In the genomic region with DNA sequence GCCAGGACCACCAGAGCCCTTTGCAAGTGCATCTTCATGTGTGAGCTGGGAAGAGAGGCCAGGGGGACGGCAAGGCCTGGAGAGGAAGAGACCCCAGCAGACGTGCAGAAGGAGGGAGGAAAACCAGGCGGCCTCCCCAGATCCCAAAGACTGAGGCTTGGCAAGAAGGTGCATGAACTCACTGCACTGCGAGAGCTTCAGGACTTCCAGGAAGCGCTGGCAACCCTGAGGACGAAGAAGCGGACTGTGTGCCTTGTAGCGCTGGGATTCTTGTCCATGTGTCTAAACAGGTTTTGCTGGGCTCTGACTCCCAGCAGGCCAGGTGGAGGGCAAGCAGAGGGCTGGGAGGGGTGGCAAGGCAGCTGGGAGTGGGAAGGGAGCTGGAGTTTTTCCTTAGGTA, we compare ENCODE assay signal across 9 cellular contexts. TPM values are rescaled to one million over a fixed set of nuclear protein-coding genes. Genes with fewer than 3 reads are reported as not detected.
DNase-seq lines count a peak whose midpoint lies in the region; ATAC-seq and TF ChIP-seq lines count a peak whose summit lies in the region.
"Had no signal": no experiment of that assay in that cellular context is flagged by ENCODE, and none has a peak within 500 bp of the region (broad histone marks: within the 10 kb centered on the region; RNA-seq: fewer than 3 reads in every experiment).

No MANE protein-coding gene starts in this region.

- no peak for ATAC-seq in natural killer cell treated with Interleukin-12 subunit alpha and Interleukin-12 subunit beta and Interleukin-15 and Interleukin-18, amount 100 ng/mL, for 72 hours
- ATAC-seq in sciatic nerve (no peak), GM21723 (IDR thresholded peaks at IDR 0.05; ENCODE audit: unreplicated experiment) (no peak)
- ATAC-seq: foreskin keratinocyte had no signal

- H3K4me1 ChIP-seq in colonic mucosa, result peaks cover 10% of the 10 kb centered on the region
- H3K4me1 ChIP-seq: foreskin keratinocyte had no signal

- TF ChIP-seq CTCF in AG09309 (IDR thresholded peaks at IDR 0.05; ENCODE audit: control insufficient read depth, insufficient read depth, low read depth, low read length, missing control alignments) (no peak), LNCaP clone FGC (IDR thresholded peaks at IDR 0.05; ENCODE audit: control insufficient read depth, extremely low read depth, insufficient read depth) (no peak), colonic mucosa (IDR thresholded peaks at IDR 0.05) (no peak)

- H3K27ac Mint-ChIP-seq in natural killer cell treated with Interleukin-12 subunit alpha and Interleukin-12 subunit beta and Interleukin-15 and Interleukin-18, amount 100 ng/mL, for 72 hours, result peak overlapping the region; percentile 69 to 84

- H3K27ac ChIP-seq in colonic mucosa, result peak overlapping the region; percentile 86

- peak overlapping the region; percentile 88 for H3K4me3 Mint-ChIP-seq in natural killer cell treated with Interleukin-12 subunit alpha and Interleukin-12 subunit beta and Interleukin-15 and Interleukin-18, amount 100 ng/mL, for 72 hours

- no peaks in the 10 kb centered on the region for H3K27me3 ChIP-seq in colonic mucosa
- H3K27me3 ChIP-seq: foreskin keratinocyte had no signal

- intact Hi-C loops in colonic mucosa (cut with DNase I), result loop anchor here (2.0 to 5.0 kb wide), 3 partner anchors 74 to 404 kb away; a partner anchor contains a TSS
- intact Hi-C loops in sciatic nerve (cut with DNase I), result loop anchor here (5.0 kb wide), 1 partner anchor 269 kb away; no protein-coding TSS in a partner anchor

- peaks cover 35 to 39% of the 10 kb centered on the region in 2 donors for H3K4me1 Mint-ChIP-seq in natural killer cell treated with Interleukin-12 subunit alpha and Interleukin-12 subunit beta and Interleukin-15 and Interleukin-18, amount 100 ng/mL, for 72 hours (ENCODE audit: low read depth in 2 of 2)

- peak overlapping the region; percentile 45 for H3K4me3 ChIP-seq in AG09309 (ENCODE audit: control insufficient read depth, low read depth, low read length)
- no peak overlapping the region for H3K4me3 ChIP-seq in LNCaP clone FGC (ENCODE audit: low read depth, low read length)
- H3K4me3 ChIP-seq in colonic mucosa, result peak overlapping the region; percentile 83

- H3K36me3 ChIP-seq in colonic mucosa, result no peaks in the 10 kb centered on the region

- DNase-seq in AG09309 (ENCODE audit: low read depth) (no peak), LNCaP clone FGC (ENCODE audit: low read depth) (peak; percentile 18), colonic mucosa (no peak), cerebellum (ENCODE audit: low spot score) (no peak), sciatic nerve (ENCODE audit: low spot score) (no peak), globus pallidus (ENCODE audit: low spot score) (no peak)
- DNase-seq in natural killer cell treated with Interleukin-12 subunit alpha and Interleukin-12 subunit beta and Interleukin-15 and Interleukin-18, amount 100 ng/mL, for 72 hours (ENCODE audit: low spot score), result no peak
- DNase-seq: foreskin keratinocyte had no signal

- no peaks in the 10 kb centered on the region for H3K27me3 Mint-ChIP-seq in natural killer cell treated with Interleukin-12 subunit alpha and Interleukin-12 subunit beta and Interleukin-15 and Interleukin-18, amount 100 ng/mL, for 72 hours

- H3K9ac ChIP-seq in colonic mucosa (ENCODE audit: low read depth in 2 of 2, low read length in 2 of 2), result peak overlapping the region in 1 of 2 donors; percentile 81

- no peaks in the 10 kb centered on the region for H3K9me3 Mint-ChIP-seq in natural killer cell treated with Interleukin-12 subunit alpha and Interleukin-12 subunit beta and Interleukin-15 and Interleukin-18, amount 100 ng/mL, for 72 hours

- H3K36me3 Mint-ChIP-seq in natural killer cell treated with Interleukin-12 subunit alpha and Interleukin-12 subunit beta and Interleukin-15 and Interleukin-18, amount 100 ng/mL, for 72 hours, result no peaks in the 10 kb centered on the region

- H3K9me3 ChIP-seq in colonic mucosa, result no peaks in the 10 kb centered on the region

RNA-seq across cellular contexts. Expression of a gene that starts 0.9 kb away (rescaled TPM):
- 1 to 10 TPM; 3.9 to 6.5 TPM for total RNA-seq in colonic mucosa
- total RNA-seq in natural killer cell treated with Interleukin-12 subunit alpha and Interleukin-12 subunit beta and Interleukin-15 and Interleukin-18, amount 100 ng/mL, for 72 hours, result 1 to 10 TPM; 1.4 to 3.8 TPM
- 23.0 TPM for total RNA-seq in cerebellum
- total RNA-seq in sciatic nerve, result 31.7 TPM

RNA-seq across cellular contexts. Expression of a gene that starts 4.7 kb away (rescaled TPM):
- total RNA-seq in colonic mucosa (10 to 100 TPM; 26.5 to 26.6 TPM), cerebellum (26.3 TPM), sciatic nerve (33.8 TPM)
- total RNA-seq in natural killer cell treated with Interleukin-12 subunit alpha and Interleukin-12 subunit beta and Interleukin-15 and Interleukin-18, amount 100 ng/mL, for 72 hours, result 10 to 100 TPM in 1 of 2 donors, 1 to 10 TPM in 1; 7.9 to 11.5 TPM
